14 cellular contexts compared by ENCODE assay signal in genomic region chr3:158094917-158095301, GRCh38. TPM values are rescaled to one million over a fixed set of nuclear protein-coding genes. Genes with fewer than 3 reads are reported as not detected.
A peak's percentile ranks its signal among the peaks of the same experiment; 100 is the strongest.
DNase-seq lines count a peak whose midpoint lies in the region; ATAC-seq, FAIRE-seq and TF ChIP-seq lines count a peak whose summit lies in the region.
"Had no signal": no experiment of that assay in that cellular context is flagged by ENCODE, and none has a peak within 500 bp of the region (broad histone marks: within the 10 kb centered on the region; RNA-seq: fewer than 3 reads in every experiment).

No MANE protein-coding gene starts in this region.

- ATAC-seq in activated naive CD8-positive, alpha-beta T cell treated with anti-CD3 and anti-CD28 coated beads, Interleukin-2, amount 10 ng/mL, durations not matched to agents 7 days and 5 days (ENCODE audit: low read depth), result no peak
- peak; percentile 22 for ATAC-seq in HG02885 (IDR thresholded peaks at IDR 0.05; ENCODE audit: poor library complexity, unreplicated experiment)
- ATAC-seq: activated T-cell treated with anti-CD3 and anti-CD28 coated beads, Interleukin-2, amount 50 U/mL, for 72 hours had no signal

- DNase-seq in activated naive CD8-positive, alpha-beta T cell treated with anti-CD3 and anti-CD28 coated beads, Interleukin-2, amount 10 ng/mL, durations not matched to agents 7 days and 5 days, result peak; percentile 27
- DNase-seq in activated naive CD8-positive, alpha-beta T cell treated with anti-CD3 and anti-CD28 coated beads for 36 hours, result no peak
- DNase-seq in ecto neural progenitor cell (ENCODE audit: low spot score), result peak; percentile 51
- no peak for DNase-seq in tibial artery
- no peak for DNase-seq in GM12891 (ENCODE audit: insufficient read length, low spot score)
- no peak for DNase-seq in transverse colon
- DNase-seq in glomerular visceral epithelial cell (ENCODE audit: extremely low spot score), result no peak
- DNase-seq: DMS53, NCI-H1694 treated with DMSO at 0.1 percent for 48 hours had no signal

- H3K4me1 ChIP-seq in tibial artery, result peaks cover 0 to 15% (median 0%) of the 10 kb centered on the region in 4 donors
- peaks cover 0 to 15% (median 11%) of the 10 kb centered on the region in 4 donors for H3K4me1 ChIP-seq in transverse colon

- H3K27ac ChIP-seq in tibial artery (peak overlapping the region in 1 of 2 donors; percentile 21), transverse colon (no peak overlapping the region)
- H3K27ac ChIP-seq: 22Rv1, HL-60 had no signal

- H3K27me3 ChIP-seq in tibial artery, result peaks cover 0 to 4% of the 10 kb centered on the region in 2 donors
- peaks cover 100% of the 10 kb centered on the region for H3K27me3 ChIP-seq in transverse colon

- H3K4me3 ChIP-seq in tibial artery, result peak overlapping the region; percentile 2 to 18
- H3K4me3 ChIP-seq in transverse colon, result no peak overlapping the region

- FAIRE-seq in GM12891 (lab: Jason Lieb, UNC), result no peak

- peaks cover 97% of the 10 kb centered on the region for H3K27me3 Mint-ChIP-seq in activated naive CD8-positive, alpha-beta T cell treated with anti-CD3 and anti-CD28 coated beads, Interleukin-2, amount 10 ng/mL, durations not matched to agents 7 days and 5 days
- peaks cover 96% of the 10 kb centered on the region for H3K27me3 Mint-ChIP-seq in activated naive CD8-positive, alpha-beta T cell treated with anti-CD3 and anti-CD28 coated beads for 36 hours

- H3K9me3 Mint-ChIP-seq in activated naive CD8-positive, alpha-beta T cell treated with anti-CD3 and anti-CD28 coated beads, Interleukin-2, amount 10 ng/mL, durations not matched to agents 7 days and 5 days, result no peaks in the 10 kb centered on the region
- peaks cover 5% of the 10 kb centered on the region for H3K9me3 Mint-ChIP-seq in activated naive CD8-positive, alpha-beta T cell treated with anti-CD3 and anti-CD28 coated beads for 36 hours
- H3K9me3 Mint-ChIP-seq: activated T-cell treated with anti-CD3 and anti-CD28 coated beads, Interleukin-2, amount 50 U/mL, for 72 hours had no signal

- intact Hi-C loops in tibial artery (cut with DNase I; ENCODE audit: low total_unique reads) (no loop called here), transverse colon (cut with DNase I; ENCODE audit: low total_unique reads) (no loop called here)

- TF ChIP-seq EP300 in transverse colon (IDR thresholded peaks at IDR 0.05; ENCODE audit: low read depth), result no peak

- POLR2A ChIA-PET in activated naive CD8-positive, alpha-beta T cell treated with anti-CD3 and anti-CD28 coated beads, Interleukin-2, amount 10 ng/mL, durations not matched to agents 7 days and 5 days (lab: Charles Lee), result no interaction called here

- H3K4me3 Mint-ChIP-seq in activated naive CD8-positive, alpha-beta T cell treated with anti-CD3 and anti-CD28 coated beads, Interleukin-2, amount 10 ng/mL, durations not matched to agents 7 days and 5 days, result no peak overlapping the region
- H3K4me3 Mint-ChIP-seq in activated naive CD8-positive, alpha-beta T cell treated with anti-CD3 and anti-CD28 coated beads for 36 hours, result no peak overlapping the region

- H3K9me3 ChIP-seq in tibial artery, result no peaks in the 10 kb centered on the region
- no peaks in the 10 kb centered on the region for H3K9me3 ChIP-seq in transverse colon

- 28% methylated on average over 17 of the region's 17 CpGs; no CpG with 5 or more reads in 1 of the 2 donors for WGBS in transverse colon (ENCODE audit: low coverage in 1 of 2), 2 donors

- TF ChIP-seq CTCF in tibial artery (IDR thresholded peaks at IDR 0.05) (no peak), transverse colon (IDR thresholded peaks at IDR 0.05) (no peak)

- H3K36me3 Mint-ChIP-seq in activated naive CD8-positive, alpha-beta T cell treated with anti-CD3 and anti-CD28 coated beads, Interleukin-2, amount 10 ng/mL, durations not matched to agents 7 days and 5 days, result no peaks in the 10 kb centered on the region
- H3K36me3 Mint-ChIP-seq in activated naive CD8-positive, alpha-beta T cell treated with anti-CD3 and anti-CD28 coated beads for 36 hours, result peaks cover 6% of the 10 kb centered on the region

- TF ChIP-seq POLR2A in GM12891 (IDR thresholded peaks at IDR 0.05; ENCODE audit: low read depth, low read length), result no peak
- no peak for TF ChIP-seq POLR2A in transverse colon (IDR thresholded peaks at IDR 0.05)

- H3K27ac Mint-ChIP-seq in activated naive CD8-positive, alpha-beta T cell treated with anti-CD3 and anti-CD28 coated beads, Interleukin-2, amount 10 ng/mL, durations not matched to agents 7 days and 5 days, result no peak overlapping the region
- H3K27ac Mint-ChIP-seq in activated naive CD8-positive, alpha-beta T cell treated with anti-CD3 and anti-CD28 coated beads for 36 hours, result no peak overlapping the region
- H3K27ac Mint-ChIP-seq: activated T-cell treated with anti-CD3 and anti-CD28 coated beads, Interleukin-2, amount 50 U/mL, for 72 hours had no signal

- peaks cover 30 to 32% (median 30%) of the 10 kb centered on the region in 3 donors for H3K36me3 ChIP-seq in tibial artery
- H3K36me3 ChIP-seq in transverse colon, result no peaks in the 10 kb centered on the region

- peaks cover 9% of the 10 kb centered on the region for H3K4me1 Mint-ChIP-seq in activated naive CD8-positive, alpha-beta T cell treated with anti-CD3 and anti-CD28 coated beads, Interleukin-2, amount 10 ng/mL, durations not matched to agents 7 days and 5 days
- peaks cover 21% of the 10 kb centered on the region for H3K4me1 Mint-ChIP-seq in activated naive CD8-positive, alpha-beta T cell treated with anti-CD3 and anti-CD28 coated beads for 36 hours

- in situ Hi-C loops in transverse colon (cut with MboI; ENCODE audit: low pct_ligation_motif_present in 1 of 4, low pct_unique_long_range_greater_than_20kb in 1 of 4, low sequenced_read_pairs in 3 of 4), result no loop called here

TF ChIP-seq in GM12891, 5 proteins besides CTCF, POLR2A, EP300 and RAD21:
- TF ChIP-seq POU2F2 (IDR thresholded peaks at IDR 0.05; ENCODE audit: low read depth, low read length) (no peak), POLR2AphosphoS5 (IDR thresholded peaks at IDR 0.05; ENCODE audit: low read depth, low read length) (no peak), TAF1 (IDR thresholded peaks at IDR 0.05; ENCODE audit: low read depth, low read length) (no peak), PAX5 (IDR thresholded peaks at IDR 0.05; ENCODE audit: insufficient read depth, low read length, severe bottlenecking) (no peak), SPI1 (IDR thresholded peaks at IDR 0.05; ENCODE audit: low read depth, low read length) (no peak)

RNA-seq across cellular contexts. Expression of gene SHOX2, which starts 11.3 kb away (rescaled TPM):
- total RNA-seq in activated naive CD8-positive, alpha-beta T cell treated with anti-CD3 and anti-CD28 coated beads, Interleukin-2, amount 10 ng/mL, durations not matched to agents 7 days and 5 days, result not detected
- total RNA-seq in activated naive CD8-positive, alpha-beta T cell treated with anti-CD3 and anti-CD28 coated beads for 36 hours, result not detected
- not detected for polyA plus RNA-seq in GM12891 (2012; ENCODE audit: low read depth, missing spikeins)
- under 1 TPM in 2 of 4 donors, not detected in 2; 0.16 to 0.27 TPM for total RNA-seq in transverse colon
- total RNA-seq: lung microvascular endothelial cell had no signal

RNA-seq across cellular contexts. Expression of gene RSRC1, which starts 15.0 kb away (rescaled TPM):
- total RNA-seq in activated naive CD8-positive, alpha-beta T cell treated with anti-CD3 and anti-CD28 coated beads, Interleukin-2, amount 10 ng/mL, durations not matched to agents 7 days and 5 days, result 10 to 100 TPM; 42.9 to 48.9 TPM
- total RNA-seq in activated naive CD8-positive, alpha-beta T cell treated with anti-CD3 and anti-CD28 coated beads for 36 hours, result 10 to 100 TPM; 33.2 to 37.1 TPM
- 18.0 TPM for polyA plus RNA-seq in GM12891 (2012; ENCODE audit: low read depth, missing spikeins)
- 10 to 100 TPM in 3 of 4 donors, 1 to 10 TPM in 1; 5.6 to 65.1 (median 37.1) TPM for total RNA-seq in transverse colon

Comparison
In these comparisons a context has a peak if more than half of its experiments do, and no peak if none do; other contexts are left out.
1. DNase-seq: peak in activated naive CD8-positive, alpha-beta T cell treated with anti-CD3 and anti-CD28 coated beads, Interleukin-2, amount 10 ng/mL, durations not matched to agents 7 days and 5 days (single experiment) and ecto neural progenitor cell (single experiment); none in activated naive CD8-positive, alpha-beta T cell treated with anti-CD3 and anti-CD28 coated beads for 36 hours (single experiment), tibial artery (0 of 2), GM12891 (single experiment), transverse colon (single experiment) and glomerular visceral epithelial cell (single experiment).
2. H3K4me3 ChIP-seq: peak in tibial artery (2 of 2); none in transverse colon (0 of 4).